29 cellular contexts compared by ENCODE assay signal in genomic region chrX:33923262-33923661, GRCh38.
"Had no signal": no experiment of that assay in that cellular context is flagged by ENCODE, and none has a peak within 500 bp of the region (broad histone marks: within the 10 kb centered on the region; RNA-seq: fewer than 3 reads in every experiment).

No MANE protein-coding gene starts in this region.

- H3K27me3 Mint-ChIP-seq: naive thymus-derived CD4-positive, alpha-beta T cell; stimulated activated naive B cell treated with anti-CD40 and anti-IgM and Interleukin-4, amounts not matched to agents 10 μg/mL and 1 μg/mL and 100 μg/mL, for 72 hours had no signal

- H3K4me1 Mint-ChIP-seq: immature natural killer cell; mesothelial cell of epicardium; naive thymus-derived CD4-positive, alpha-beta T cell; nephron; neural crest cell; stimulated activated naive B cell treated with anti-CD40 and anti-IgM and Interleukin-4, amounts not matched to agents 10 μg/mL and 1 μg/mL and 100 μg/mL, for 72 hours had no signal

- H3K4me3 ChIP-seq: left lung, lower lobe of right lung, pancreas, prostate gland, skin epidermis, stomach, testis, thyroid gland, transverse colon, upper lobe of left lung, vagina had no signal

- H3K36me3 ChIP-seq: left lung, lower lobe of right lung, pancreas, prostate gland, stomach, thyroid gland, transverse colon, upper lobe of left lung, vagina had no signal

- DNase-seq: immature natural killer cell; kidney; left colon; left lung; lower lobe of right lung; mesendoderm; naive thymus-derived CD4-positive, alpha-beta T cell; nucleus accumbens; pancreas; posterior cingulate gyrus; retina; right cardiac atrium; stimulated activated CD4-positive, alpha-beta T cell treated with anti-CD3 and anti-CD28 coated beads, Interleukin-12 subunit alpha, Interleukin-12 subunit beta, amount 100 ng/mL, for 4 hours; stimulated activated CD4-positive, alpha-beta T cell treated with anti-CD3 and anti-CD28 coated beads, Interleukin-15, amount 100 ng/mL, for 24 hours; stimulated activated CD4-positive, alpha-beta T cell treated with anti-CD3 and anti-CD28 coated beads, Interleukin-2, amount 100 ng/mL, for 24 hours; stimulated activated CD4-positive, alpha-beta T cell treated with anti-CD3 and anti-CD28 coated beads, Interleukin-4, amount 100 ng/mL, for 1 hour; stimulated activated naive B cell treated with anti-CD40 and anti-IgM and Interleukin-4, amounts not matched to agents 10 μg/mL and 1 μg/mL and 100 μg/mL, for 72 hours; stimulated activated naive CD8-positive, alpha-beta T cell treated with anti-CD3 and anti-CD28 coated beads, Interleukin-15, Interleukin-2, amounts not matched to agents 100 U/mL and 50 U/mL, for 24 hours; stomach; testis; transverse colon; upper lobe of left lung had no signal

- H3K36me3 Mint-ChIP-seq: immature natural killer cell; naive thymus-derived CD4-positive, alpha-beta T cell; stimulated activated naive B cell treated with anti-CD40 and anti-IgM and Interleukin-4, amounts not matched to agents 10 μg/mL and 1 μg/mL and 100 μg/mL, for 72 hours had no signal

- H3K27me3 ChIP-seq: left lung, pancreas, stomach, testis, thyroid gland, transverse colon, upper lobe of left lung, vagina had no signal

- H3K9me3 ChIP-seq: lower lobe of right lung, pancreas, prostate gland, testis, thyroid gland, transverse colon had no signal

- H3K27ac ChIP-seq: left lung, lower lobe of right lung, pancreas, prostate gland, skin epidermis, stomach, testis, thyroid gland, transverse colon, upper lobe of left lung, vagina had no signal

- H3K27ac Mint-ChIP-seq: immature natural killer cell; mesothelial cell of epicardium; naive thymus-derived CD4-positive, alpha-beta T cell; nephron; stimulated activated naive B cell treated with anti-CD40 and anti-IgM and Interleukin-4, amounts not matched to agents 10 μg/mL and 1 μg/mL and 100 μg/mL, for 72 hours had no signal

- H3K4me1 ChIP-seq: left lung, lower lobe of right lung, pancreas, prostate gland, stomach, testis, thyroid gland, transverse colon, upper lobe of left lung, vagina had no signal

- H3K4me3 Mint-ChIP-seq: immature natural killer cell; mesothelial cell of epicardium; naive thymus-derived CD4-positive, alpha-beta T cell; nephron; neural crest cell; stimulated activated naive B cell treated with anti-CD40 and anti-IgM and Interleukin-4, amounts not matched to agents 10 μg/mL and 1 μg/mL and 100 μg/mL, for 72 hours had no signal
